In the genomic region with DNA sequence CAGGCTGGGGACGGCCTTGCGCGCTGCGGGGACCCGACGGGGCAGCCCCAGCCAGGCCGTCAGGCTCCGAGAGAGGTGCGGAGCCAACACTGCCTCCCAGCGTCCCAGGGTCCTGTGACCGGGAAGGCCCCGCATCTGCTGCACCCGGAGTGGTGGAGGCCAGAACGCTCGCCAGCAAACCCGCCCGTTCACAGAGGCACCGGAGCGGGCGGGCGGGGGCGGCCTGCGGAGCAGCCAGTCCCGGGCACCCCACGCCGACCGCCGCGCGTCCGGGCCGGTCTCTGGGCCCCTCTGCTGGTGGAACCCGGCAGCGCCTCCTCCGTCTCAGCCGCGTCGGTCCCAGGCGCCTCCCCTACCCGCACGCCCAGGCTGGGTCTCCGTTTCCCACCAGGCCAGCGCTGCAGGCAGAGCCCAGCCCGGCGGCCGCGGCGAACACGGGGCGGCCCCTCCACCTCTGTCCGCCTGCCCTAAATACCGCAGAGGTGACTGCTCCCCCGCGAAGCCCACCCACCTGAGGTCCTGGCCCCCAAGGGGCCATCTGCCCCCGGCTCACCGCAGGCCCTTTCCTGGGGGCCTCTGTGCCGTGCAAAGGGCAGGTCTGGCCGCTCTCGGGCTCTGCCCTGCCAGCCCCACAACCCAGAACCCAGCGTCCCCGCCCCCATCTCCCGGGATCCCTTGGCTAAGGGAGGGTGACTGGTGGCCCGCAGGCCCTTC, we compare ENCODE assay signal across 9 cellular contexts. TPM values are rescaled to one million over a fixed set of nuclear protein-coding genes. Genes with fewer than 3 reads are reported as not detected.
DNase-seq lines count a peak whose midpoint lies in the region; ATAC-seq and TF ChIP-seq lines count a peak whose summit lies in the region.
"Had no signal": no experiment of that assay in that cellular context is flagged by ENCODE, and none has a peak within 500 bp of the region (broad histone marks: within the 10 kb centered on the region; RNA-seq: fewer than 3 reads in every experiment).

No MANE protein-coding gene starts in this region.

- peak; percentile 30 for TF ChIP-seq CTCF in kidney epithelial cell (IDR thresholded peaks at IDR 0.05; ENCODE audit: insufficient read depth, low read length, poor library complexity, severe bottlenecking)

- H3K27me3 ChIP-seq in kidney epithelial cell (ENCODE audit: control insufficient read depth, insufficient read depth, low read length) = peaks cover 15% of the 10 kb centered on the region

- peaks cover 9% of the 10 kb centered on the region for H3K27me3 Mint-ChIP-seq in central memory CD8-positive, alpha-beta T cell

- H3K36me3 Mint-ChIP-seq in central memory CD8-positive, alpha-beta T cell (ENCODE audit: insufficient read depth) = peaks cover 5% of the 10 kb centered on the region

- H3K4me1 Mint-ChIP-seq in central memory CD8-positive, alpha-beta T cell = peaks cover 18% of the 10 kb centered on the region

- peak; percentile 88 to 95 for ATAC-seq in activated CD4-positive, CD25-positive, alpha-beta regulatory T cell treated with anti-CD3 and anti-CD28 coated beads, Interleukin-2, amount 50 U/mL, for 24 hours
- ATAC-seq in central memory CD8-positive, alpha-beta T cell (replicated peaks; ENCODE audit: extremely low read depth, poor library complexity, severe bottlenecking) = peak; percentile 62
- ATAC-seq in GM21367 (IDR thresholded peaks at IDR 0.05; ENCODE audit: unreplicated experiment) (no peak), GM19023 (IDR thresholded peaks at IDR 0.05; ENCODE audit: unreplicated experiment) (no peak)

- H3K4me3 Mint-ChIP-seq in central memory CD8-positive, alpha-beta T cell = no peak overlapping the region

- no peaks in the 10 kb centered on the region for H3K36me3 ChIP-seq in kidney epithelial cell (ENCODE audit: control insufficient read depth, insufficient read depth, low read length)

- no peak overlapping the region for H3K27ac Mint-ChIP-seq in central memory CD8-positive, alpha-beta T cell (ENCODE audit: low read depth)

- no peaks in the 10 kb centered on the region for H3K9me3 Mint-ChIP-seq in central memory CD8-positive, alpha-beta T cell

- peak; percentile 34 for DNase-seq in DMS79 (lab: John Stamatoyannopoulos, UW)
- peak; percentile 95 for DNase-seq in HuH-7 (ENCODE audit: low spot score)
- peak; percentile 37 to 50 for DNase-seq in central memory CD8-positive, alpha-beta T cell (ENCODE audit: low spot score in 2 of 2)
- no peak for DNase-seq in kidney epithelial cell (ENCODE audit: low read depth)
- peak in 3 of 4 experiments; percentile 37 to 57 (median 51) for DNase-seq in stimulated activated CD4-positive, alpha-beta T cell treated with anti-CD3 and anti-CD28 coated beads, Interleukin-1b, Interleukin-23, amount 100 ng/mL, for 24 hours (ENCODE audit: low read depth in 4 of 4, low spot score in 1 of 4)

- peak overlapping the region; percentile 16 for H3K4me3 ChIP-seq in kidney epithelial cell (ENCODE audit: low read depth, low read length)

RNA-seq across cellular contexts. Expression of a gene that starts 15.9 kb away (rescaled TPM):
- 8.6 and 13.3 TPM in 2 replicates for total RNA-seq in kidney epithelial cell

RNA-seq across cellular contexts. Expression of a gene that starts 16.2 kb away (rescaled TPM):
- 0.84 and 1.8 TPM in 2 replicates for total RNA-seq in kidney epithelial cell

RNA-seq across cellular contexts. Expression of a gene that starts 34.1 kb away (rescaled TPM):
- total RNA-seq in kidney epithelial cell = not detected in 2 replicates
- total RNA-seq: T-helper 2 cell treated with Interferon-gamma antibody and Interleukin-4, amounts not matched to agents 100 ng/mL and 5 ng/mL, for 36 hours had no signal

RNA-seq across cellular contexts. Expression of a gene that starts 52.1 kb away (rescaled TPM):
- total RNA-seq in kidney epithelial cell = 52.5 and 65.5 TPM in 2 replicates

Comparison
In these comparisons a context has a peak if more than half of its experiments do, and no peak if none do; other contexts are left out.
1. ATAC-seq: peak in activated CD4-positive, CD25-positive, alpha-beta regulatory T cell treated with anti-CD3 and anti-CD28 coated beads, Interleukin-2, amount 50 U/mL, for 24 hours (2 of 2) and central memory CD8-positive, alpha-beta T cell (single experiment); none in GM21367 (single experiment) and GM19023 (single experiment).